In genomic region chr15:52206446-52206845, GRCh38 we compare ENCODE assay signal across 1 cellular context.
TF ChIP-seq lines count a peak whose summit lies in the region.

No MANE protein-coding gene starts in this region.

TF ChIP-seq in SK-N-SH treated with all-trans-retinoic acid at 6 μM for 48 hours, 23 proteins besides CTCF, POLR2A, EP300 and RAD21 (continued from another document):
- TF ChIP-seq PATZ1 (CRISPR knock-in tag; IDR thresholded peaks at IDR 0.05; ENCODE audit: borderline replicate concordance), result no peak
- no peak for TF ChIP-seq ZNF565 (CRISPR knock-in tag; conservative IDR thresholded peaks at IDR 0.05; ENCODE audit: low read depth)
- no peak for TF ChIP-seq CSDC2 (CRISPR knock-in tag; IDR thresholded peaks at IDR 0.05)
- no peak for TF ChIP-seq SNAI2 (CRISPR knock-in tag; IDR thresholded peaks at IDR 0.05)
- TF ChIP-seq ARNTL (CRISPR knock-in tag; IDR thresholded peaks at IDR 0.05; ENCODE audit: borderline replicate concordance, low read depth), result no peak
- TF ChIP-seq RARB (CRISPR knock-in tag; IDR thresholded peaks at IDR 0.05), result no peak
- TF ChIP-seq TOX (CRISPR knock-in tag; IDR thresholded peaks at IDR 0.05; ENCODE audit: borderline replicate concordance), result no peak
